3 cellular contexts compared by ENCODE assay signal in genomic region chr7:114924066-114924712, GRCh38.
TF ChIP-seq lines count a peak whose summit lies in the region.

No MANE protein-coding gene starts in this region.

TF ChIP-seq in SK-N-SH, 30 proteins besides CTCF, POLR2A, EP300 and RAD21:
- TF ChIP-seq MXI1 (IDR thresholded peaks at IDR 0.05; ENCODE audit: low read depth, low read length) (no peak), TCF12 (IDR thresholded peaks at IDR 0.05) (peak; percentile 21; the same call in 1 of the 2 replicates)

TF ChIP-seq in SK-N-SH treated with all-trans-retinoic acid at 6 μM for 48 hours, 23 proteins besides CTCF, POLR2A, EP300 and RAD21:
- TF ChIP-seq, protein P1, sequence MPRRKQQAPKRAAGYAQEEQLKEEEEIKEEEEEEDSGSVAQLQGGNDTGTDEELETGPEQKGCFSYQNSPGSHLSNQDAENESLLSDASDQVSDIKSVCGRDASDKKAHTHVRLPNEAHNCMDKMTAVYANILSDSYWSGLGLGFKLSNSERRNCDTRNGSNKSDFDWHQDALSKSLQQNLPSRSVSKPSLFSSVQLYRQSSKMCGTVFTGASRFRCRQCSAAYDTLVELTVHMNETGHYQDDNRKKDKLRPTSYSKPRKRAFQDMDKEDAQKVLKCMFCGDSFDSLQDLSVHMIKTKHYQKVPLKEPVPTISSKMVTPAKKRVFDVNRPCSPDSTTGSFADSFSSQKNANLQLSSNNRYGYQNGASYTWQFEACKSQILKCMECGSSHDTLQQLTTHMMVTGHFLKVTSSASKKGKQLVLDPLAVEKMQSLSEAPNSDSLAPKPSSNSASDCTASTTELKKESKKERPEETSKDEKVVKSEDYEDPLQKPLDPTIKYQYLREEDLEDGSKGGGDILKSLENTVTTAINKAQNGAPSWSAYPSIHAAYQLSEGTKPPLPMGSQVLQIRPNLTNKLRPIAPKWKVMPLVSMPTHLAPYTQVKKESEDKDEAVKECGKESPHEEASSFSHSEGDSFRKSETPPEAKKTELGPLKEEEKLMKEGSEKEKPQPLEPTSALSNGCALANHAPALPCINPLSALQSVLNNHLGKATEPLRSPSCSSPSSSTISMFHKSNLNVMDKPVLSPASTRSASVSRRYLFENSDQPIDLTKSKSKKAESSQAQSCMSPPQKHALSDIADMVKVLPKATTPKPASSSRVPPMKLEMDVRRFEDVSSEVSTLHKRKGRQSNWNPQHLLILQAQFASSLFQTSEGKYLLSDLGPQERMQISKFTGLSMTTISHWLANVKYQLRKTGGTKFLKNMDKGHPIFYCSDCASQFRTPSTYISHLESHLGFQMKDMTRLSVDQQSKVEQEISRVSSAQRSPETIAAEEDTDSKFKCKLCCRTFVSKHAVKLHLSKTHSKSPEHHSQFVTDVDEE (CRISPR knock-in tag; IDR thresholded peaks at IDR 0.05), result no peak
- no peak for TF ChIP-seq ARNTL (CRISPR knock-in tag; IDR thresholded peaks at IDR 0.05; ENCODE audit: borderline replicate concordance, low read depth)
- TF ChIP-seq BACH2 (CRISPR knock-in tag; IDR thresholded peaks at IDR 0.05; ENCODE audit: borderline replicate concordance), result no peak
- no peak for TF ChIP-seq TOX (CRISPR knock-in tag; IDR thresholded peaks at IDR 0.05; ENCODE audit: borderline replicate concordance)
- no peak for TF ChIP-seq CSDC2 (CRISPR knock-in tag; IDR thresholded peaks at IDR 0.05)
- no peak for TF ChIP-seq ISL1 (CRISPR knock-in tag; IDR thresholded peaks at IDR 0.05)
- no peak for TF ChIP-seq ZFP30 (CRISPR knock-in tag; IDR thresholded peaks at IDR 0.05)
- TF ChIP-seq SNAI2 (CRISPR knock-in tag; IDR thresholded peaks at IDR 0.05), result no peak
- no peak for TF ChIP-seq CREB5 (CRISPR knock-in tag; IDR thresholded peaks at IDR 0.05; ENCODE audit: low read depth)
- TF ChIP-seq ZFP3 (CRISPR knock-in tag; IDR thresholded peaks at IDR 0.05), result no peak
- no peak for TF ChIP-seq ZNF565 (CRISPR knock-in tag; conservative IDR thresholded peaks at IDR 0.05; ENCODE audit: low read depth)
- TF ChIP-seq TCF4 (CRISPR knock-in tag; IDR thresholded peaks at IDR 0.05; ENCODE audit: borderline replicate concordance), result no peak
- no peak for TF ChIP-seq GLIS3 (CRISPR knock-in tag; IDR thresholded peaks at IDR 0.05)
- TF ChIP-seq, protein P2, sequence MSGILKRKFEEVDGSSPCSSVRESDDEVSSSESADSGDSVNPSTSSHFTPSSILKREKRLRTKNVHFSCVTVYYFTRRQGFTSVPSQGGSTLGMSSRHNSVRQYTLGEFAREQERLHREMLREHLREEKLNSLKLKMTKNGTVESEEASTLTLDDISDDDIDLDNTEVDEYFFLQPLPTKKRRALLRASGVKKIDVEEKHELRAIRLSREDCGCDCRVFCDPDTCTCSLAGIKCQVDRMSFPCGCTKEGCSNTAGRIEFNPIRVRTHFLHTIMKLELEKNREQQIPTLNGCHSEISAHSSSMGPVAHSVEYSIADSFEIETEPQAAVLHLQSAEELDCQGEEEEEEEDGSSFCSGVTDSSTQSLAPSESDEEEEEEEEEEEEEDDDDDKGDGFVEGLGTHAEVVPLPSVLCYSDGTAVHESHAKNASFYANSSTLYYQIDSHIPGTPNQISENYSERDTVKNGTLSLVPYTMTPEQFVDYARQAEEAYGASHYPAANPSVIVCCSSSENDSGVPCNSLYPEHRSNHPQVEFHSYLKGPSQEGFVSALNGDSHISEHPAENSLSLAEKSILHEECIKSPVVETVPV (CRISPR knock-in tag; IDR thresholded peaks at IDR 0.05), result no peak
- TF ChIP-seq OSR1 (CRISPR knock-in tag; IDR thresholded peaks at IDR 0.05), result no peak
- TF ChIP-seq ZNF8 (CRISPR knock-in tag; IDR thresholded peaks at IDR 0.05), result no peak

TF ChIP-seq in IMR-90, 13 proteins besides CTCF, POLR2A, EP300 and RAD21:
- TF ChIP-seq BHLHE40 (IDR thresholded peaks at IDR 0.05; ENCODE audit: low read depth, low read length) (no peak), MAFK (IDR thresholded peaks at IDR 0.05; ENCODE audit: low read depth, low read length) (no peak), CHD1 (IDR thresholded peaks at IDR 0.05; ENCODE audit: low read depth, low read length) (no peak), MXI1 (IDR thresholded peaks at IDR 0.05; ENCODE audit: borderline replicate concordance, low read depth, low read length) (no peak), FOS (IDR thresholded peaks at IDR 0.05; ENCODE audit: low read depth, low read length) (no peak), RCOR1 (IDR thresholded peaks at IDR 0.05; ENCODE audit: insufficient replicate concordance, low read length) (no peak), RFX5 (IDR thresholded peaks at IDR 0.05; ENCODE audit: low read depth, low read length) (no peak), NFE2L2 (IDR thresholded peaks at IDR 0.05; ENCODE audit: low read depth, low read length) (no peak), CEBPB (IDR thresholded peaks at IDR 0.05; ENCODE audit: low read depth, low read length) (no peak), MAZ (IDR thresholded peaks at IDR 0.05; ENCODE audit: borderline replicate concordance, low read depth, low read length) (no peak)
- TF ChIP-seq, protein P3, sequence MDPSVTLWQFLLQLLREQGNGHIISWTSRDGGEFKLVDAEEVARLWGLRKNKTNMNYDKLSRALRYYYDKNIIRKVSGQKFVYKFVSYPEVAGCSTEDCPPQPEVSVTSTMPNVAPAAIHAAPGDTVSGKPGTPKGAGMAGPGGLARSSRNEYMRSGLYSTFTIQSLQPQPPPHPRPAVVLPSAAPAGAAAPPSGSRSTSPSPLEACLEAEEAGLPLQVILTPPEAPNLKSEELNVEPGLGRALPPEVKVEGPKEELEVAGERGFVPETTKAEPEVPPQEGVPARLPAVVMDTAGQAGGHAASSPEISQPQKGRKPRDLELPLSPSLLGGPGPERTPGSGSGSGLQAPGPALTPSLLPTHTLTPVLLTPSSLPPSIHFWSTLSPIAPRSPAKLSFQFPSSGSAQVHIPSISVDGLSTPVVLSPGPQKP (IDR thresholded peaks at IDR 0.05; ENCODE audit: borderline replicate concordance, low read depth, low read length), result no peak
- TF ChIP-seq, protein P4, sequence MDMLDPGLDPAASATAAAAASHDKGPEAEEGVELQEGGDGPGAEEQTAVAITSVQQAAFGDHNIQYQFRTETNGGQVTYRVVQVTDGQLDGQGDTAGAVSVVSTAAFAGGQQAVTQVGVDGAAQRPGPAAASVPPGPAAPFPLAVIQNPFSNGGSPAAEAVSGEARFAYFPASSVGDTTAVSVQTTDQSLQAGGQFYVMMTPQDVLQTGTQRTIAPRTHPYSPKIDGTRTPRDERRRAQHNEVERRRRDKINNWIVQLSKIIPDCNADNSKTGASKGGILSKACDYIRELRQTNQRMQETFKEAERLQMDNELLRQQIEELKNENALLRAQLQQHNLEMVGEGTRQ (IDR thresholded peaks at IDR 0.05; ENCODE audit: low read depth, low read length), result no peak
TF ChIP-seq in IMR-90: peak in this region for 0.
